In the genomic region with DNA sequence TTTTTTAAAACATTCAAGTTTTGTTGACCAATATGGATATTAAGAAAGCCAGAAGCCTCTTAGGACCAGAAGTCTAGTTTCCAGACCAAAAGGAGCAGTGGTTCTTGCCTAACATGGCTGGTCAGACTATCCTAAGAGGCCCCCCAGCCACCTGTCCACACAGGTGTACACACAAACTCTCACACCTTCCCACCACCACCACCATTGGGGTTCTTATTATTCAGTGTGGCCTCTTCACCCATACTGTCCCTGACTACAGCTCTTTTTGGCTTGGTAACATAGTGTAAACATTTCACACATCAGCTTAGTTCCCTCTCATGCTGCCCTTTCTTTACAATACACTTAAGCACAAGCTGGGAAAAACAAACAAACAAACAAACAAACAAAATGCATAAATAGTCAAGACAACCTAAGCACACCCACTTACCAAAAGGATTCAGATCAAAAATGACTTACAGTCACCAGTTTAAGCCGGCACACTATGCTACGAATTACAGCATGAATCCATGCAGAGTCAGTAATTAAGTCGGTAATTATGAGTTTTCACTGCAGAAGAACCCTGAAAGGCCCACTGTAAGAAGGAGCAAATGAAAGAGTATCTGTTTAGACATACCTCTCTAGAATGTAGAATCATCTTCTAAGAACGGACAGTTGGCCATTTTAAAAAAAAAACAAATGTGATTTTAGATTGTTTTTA, we compare ENCODE assay signal across 17 cellular contexts. TPM values are rescaled to one million over a fixed set of nuclear protein-coding genes. Genes with fewer than 3 reads are reported as not detected.
DNase-seq lines count a peak whose midpoint lies in the region; ATAC-seq, FAIRE-seq and TF ChIP-seq lines count a peak whose summit lies in the region.
"Had no signal": no experiment of that assay in that cellular context is flagged by ENCODE, and none has a peak within 500 bp of the region (broad histone marks: within the 10 kb centered on the region; RNA-seq: fewer than 3 reads in every experiment).

No MANE protein-coding gene starts in this region.

- H3K27ac Mint-ChIP-seq in endodermal cell = peak overlapping the region; percentile 44
- H3K27ac Mint-ChIP-seq: naive thymus-derived CD8-positive, alpha-beta T cell had no signal

- TF ChIP-seq RAD21 in IMR-90 (IDR thresholded peaks at IDR 0.05; ENCODE audit: low read length) = no peak

- H3K4me1 ChIP-seq in IMR-90 (ENCODE audit: control insufficient read depth, insufficient read depth, low read length) (peaks cover 31% of the 10 kb centered on the region), endodermal cell (ENCODE audit: control insufficient read depth, insufficient read depth, low read length) (peaks cover 47% of the 10 kb centered on the region), pancreas (peaks cover 23 to 40% (median 30%) of the 10 kb centered on the region in 3 donors)

- no peaks in the 10 kb centered on the region for H3K9me3 Mint-ChIP-seq in endodermal cell
- H3K9me3 Mint-ChIP-seq: naive thymus-derived CD8-positive, alpha-beta T cell had no signal

- ATAC-seq in IMR-90 (ENCODE audit: low read depth) = peak; percentile 12; the same call in 1 of the 2 replicates
- peak in 1 of 4 donors; percentile 16 for ATAC-seq in pancreas
- no peak for ATAC-seq in GM21619 (IDR thresholded peaks at IDR 0.05; ENCODE audit: unreplicated experiment)
- ATAC-seq: naive thymus-derived CD8-positive, alpha-beta T cell had no signal

- H3K36me3 Mint-ChIP-seq in endodermal cell (ENCODE audit: low read depth) = peaks cover 67% of the 10 kb centered on the region
- H3K36me3 Mint-ChIP-seq: naive thymus-derived CD8-positive, alpha-beta T cell had no signal

- H2BK5ac ChIP-seq in IMR-90 (ENCODE audit: low read depth, low read length, poor library complexity, severe bottlenecking) = peak overlapping the region; percentile 90

- peak overlapping the region; percentile 66 for H4K91ac ChIP-seq in IMR-90 (ENCODE audit: insufficient read depth, low read depth, low read length)

- H3K4me3 Mint-ChIP-seq in endodermal cell = peak overlapping the region; percentile 44
- H3K4me3 Mint-ChIP-seq: naive thymus-derived CD8-positive, alpha-beta T cell had no signal

- in situ Hi-C loops in IMR-90 (cut with MboI; ENCODE audit: low sequenced_read_pairs) = loop anchor here (5.0 kb wide), 1 partner anchor 102 kb away; no protein-coding TSS in a partner anchor

- H3K4me1 Mint-ChIP-seq in endodermal cell = peaks cover 83% of the 10 kb centered on the region
- H3K4me1 Mint-ChIP-seq: naive thymus-derived CD8-positive, alpha-beta T cell had no signal

- peak overlapping the region; percentile 73 for H2AK5ac ChIP-seq in IMR-90 (ENCODE audit: low read depth, low read length)

- no TSS peak for BruUV-seq in IMR-90 (replicated peaks; lab: Mats Ljungman, UMichigan)

- dilution Hi-C loops in IMR-90 (cut with HindIII; ENCODE audit: low sequenced_read_pairs, unreplicated experiment) = no loop called here

- peak overlapping the region; percentile 34 for H3K4me2 ChIP-seq in IMR-90 (ENCODE audit: low read depth, low read length)
- H3K4me2 ChIP-seq: BLaER1 had no signal

- peak overlapping the region; percentile 58 for H2BK15ac ChIP-seq in IMR-90 (ENCODE audit: low read depth, low read length)

- H3K27me3 ChIP-seq in AG04450 (ENCODE audit: control insufficient read depth, insufficient read depth, low read length) = no peaks in the 10 kb centered on the region
- no peaks in the 10 kb centered on the region for H3K27me3 ChIP-seq in IMR-90 (ENCODE audit: control insufficient read depth, insufficient read depth, low read length)
- no peaks in the 10 kb centered on the region for H3K27me3 ChIP-seq in endodermal cell (ENCODE audit: control insufficient read depth, insufficient read depth, low read length, poor library complexity, severe bottlenecking)
- H3K27me3 ChIP-seq in pancreas = no peaks in the 10 kb centered on the region
- H3K27me3 ChIP-seq in MG63 = no peaks in the 10 kb centered on the region
- H3K27me3 ChIP-seq: BLaER1 had no signal

- CTCF ChIA-PET in AG04450 (lab: Charles Lee) = interaction anchor here (1.3 kb wide), 1 partner anchor 11 kb away, joined by 7 read pairs; no protein-coding TSS in a partner anchor
- CTCF ChIA-PET in IMR-90 (lab: Yijun Ruan, JAX) = no interaction called here
- CTCF ChIA-PET in HEK293T (lab: Yijun Ruan, JAX) = no interaction called here

- H3K18ac ChIP-seq in IMR-90 (ENCODE audit: low read depth, low read length) = peak overlapping the region; percentile 90; the same call in 1 of the 2 replicates

- H2BK120ac ChIP-seq in IMR-90 (ENCODE audit: low read depth, low read length) = peak overlapping the region; percentile 89

- H4K20me1 ChIP-seq in IMR-90 (ENCODE audit: insufficient read depth, low read length) = peaks cover 44% of the 10 kb centered on the region; the same call in 1 of the 2 replicates
- H4K20me1 ChIP-seq: BLaER1 had no signal

- H3K36me3 ChIP-seq in IMR-90 (ENCODE audit: control insufficient read depth, insufficient read depth, low read length) (peaks cover 9% of the 10 kb centered on the region), endodermal cell (ENCODE audit: control insufficient read depth, insufficient read depth, low read length) (peaks cover 73% of the 10 kb centered on the region), pancreas (no peaks in the 10 kb centered on the region), MG63 (peaks cover 19% of the 10 kb centered on the region)
- H3K36me3 ChIP-seq: BLaER1 had no signal

- H3K23ac ChIP-seq in IMR-90 (ENCODE audit: low read depth, low read length) = peak overlapping the region; percentile 70; the same call in 1 of the 2 replicates

- peak overlapping the region; percentile 63 for H3K27ac ChIP-seq in AG04450 (ENCODE audit: low read depth, low read length)
- peak overlapping the region; percentile 52 for H3K27ac ChIP-seq in IMR-90 (ENCODE audit: insufficient read depth, low read length)
- H3K27ac ChIP-seq in endodermal cell (ENCODE audit: low read depth, low read length) = peak overlapping the region; percentile 52
- peak overlapping the region; percentile 14 to 64 (median 40) for H3K27ac ChIP-seq in pancreas
- H3K27ac ChIP-seq: BLaER1 had no signal

- no CpG with 5 or more reads among the region's 4 CpGs for WGBS in IMR-90 (ENCODE audit: extremely low coverage in 2 of 2, insufficient read length in 1 of 2), 2 experiments
- WGBS in endodermal cell (ENCODE audit: insufficient coverage in 1 of 2, insufficient read length in 1 of 2), 2 experiments = 93 to 94% methylated on average over 3 to 4 of the region's 4 CpGs
- WGBS in pancreas, 2 donors = 85 to 93% methylated on average over 4 of the region's 4 CpGs

- no peak overlapping the region for H2AK9ac ChIP-seq in IMR-90 (replicated peaks; ENCODE audit: low read depth, low read length, poor library complexity)

- H3K9ac ChIP-seq in IMR-90 (ENCODE audit: low read depth, low read length) (no peak overlapping the region; the same call in 1 of the 2 replicates), endodermal cell (ENCODE audit: extremely low read depth, low read length, poor library complexity, severe bottlenecking) (peak overlapping the region; percentile 45)
- H3K9ac ChIP-seq: BLaER1 had no signal

- H3K4ac ChIP-seq in IMR-90 (ENCODE audit: low read depth, low read length) = peak overlapping the region; percentile 87

- H3K9me3 ChIP-seq in AG04450 (ENCODE audit: control insufficient read depth, insufficient read depth, low read length) (no peaks in the 10 kb centered on the region), IMR-90 (ENCODE audit: control insufficient read depth, insufficient read depth, low read length) (no peaks in the 10 kb centered on the region), endodermal cell (ENCODE audit: control insufficient read depth, low read length) (peaks cover 4% of the 10 kb centered on the region), pancreas (no peaks in the 10 kb centered on the region), MG63 (no peaks in the 10 kb centered on the region)
- H3K9me3 ChIP-seq: BLaER1 had no signal

- no peaks in the 10 kb centered on the region for H3K27me3 Mint-ChIP-seq in endodermal cell (ENCODE audit: insufficient read depth)

- DNase-seq in AG04450 (ENCODE audit: low read depth, low spot score) (no peak), IMR-90 (no peak), endodermal cell (no peak), pancreas (no peak), HEK293T (ENCODE audit: extremely low spot score) (no peak), OCI-M2 (lab: John Stamatoyannopoulos, UW; ENCODE audit: unreplicated experiment) (no peak), MG63 (no peak)
- DNase-seq: activated CD4-positive, alpha-beta T cell treated with anti-CD3 and anti-CD28 coated beads for 4 hours; erythroblast; MM.1S; naive thymus-derived CD8-positive, alpha-beta T cell; NCI-H526; stimulated activated CD8-positive, alpha-beta memory T cell treated with anti-CD3 and anti-CD28 coated beads, Interleukin-4, amount 100 ng/mL, for 48 hours had no signal

- no peak for TF ChIP-seq CTCF in AG04450 (IDR thresholded peaks at IDR 0.05; ENCODE audit: low read depth, low read length)
- no peak for TF ChIP-seq CTCF in IMR-90 (conservative IDR thresholded peaks at IDR 0.05; ENCODE audit: low read depth, low read length)
- no peak for TF ChIP-seq CTCF in endodermal cell (conservative IDR thresholded peaks at IDR 0.05)
- TF ChIP-seq CTCF in pancreas (IDR thresholded peaks at IDR 0.05) = no peak

- peak overlapping the region; percentile 77 for H3K56ac ChIP-seq in IMR-90 (ENCODE audit: extremely low read depth, insufficient read depth, low read length)

- H2AFZ ChIP-seq in IMR-90 (replicated peaks; ENCODE audit: low read length, poor library complexity) = no peak overlapping the region

- H2BK20ac ChIP-seq in IMR-90 (ENCODE audit: low read depth, low read length) = peak overlapping the region; percentile 75

- intact Hi-C loops in IMR-90 (cut with micrococcal nuclease) = loop anchor here (2.0 to 10.0 kb wide), 2 partner anchors 160 to 316 kb away; no protein-coding TSS in a partner anchor
- intact Hi-C loops in pancreas (cut with DNase I) = no loop called here

- 0 out of 2 replicates have a peak, but pooled peaks have one; percentile 14 for TF ChIP-seq POLR2A in IMR-90 (IDR thresholded peaks at IDR 0.05; ENCODE audit: low read depth, low read length)

- peak overlapping the region; percentile 72; a peak in 3 of 4 replicates for H4K8ac ChIP-seq in IMR-90 (ENCODE audit: low read depth in 2 of 2, low read length in 2 of 2)

- no peak for FAIRE-seq in pancreas (lab: Jason Lieb, UNC)
- FAIRE-seq: bronchial epithelial cell, G401.6 had no signal

- H3K9me1 ChIP-seq in IMR-90 (ENCODE audit: insufficient read depth, low read length) = peaks cover 37% of the 10 kb centered on the region

- peak overlapping the region; percentile 55; the same call in 1 of the 2 replicates for H4K5ac ChIP-seq in IMR-90 (ENCODE audit: low read depth, low read length)

- peaks cover 48 to 90% of the 10 kb centered on the region in 2 experiments for H3K79me1 ChIP-seq in IMR-90 (ENCODE audit: low read depth in 1 of 2, low read length in 2 of 2)

- no peak overlapping the region for H3K4me3 ChIP-seq in AG04450 (ENCODE audit: low read depth, low read length)
- H3K4me3 ChIP-seq in IMR-90 (ENCODE audit: insufficient read depth, low read depth, low read length) = no peak overlapping the region
- H3K4me3 ChIP-seq in endodermal cell (ENCODE audit: low read length) = peak overlapping the region; percentile 21
- no peak overlapping the region for H3K4me3 ChIP-seq in pancreas
- H3K4me3 ChIP-seq in MG63 = no peak overlapping the region
- H3K4me3 ChIP-seq: BLaER1 had no signal

- H3K14ac ChIP-seq in IMR-90 (replicated peaks; ENCODE audit: low read depth, low read length) = peak overlapping the region; percentile 70

- POLR2A ChIA-PET in AG04450 (lab: Yijun Ruan, JAX) = interaction anchor here (0.6 to 3.2 kb wide), 2 partner anchors 9 to 208 kb away, joined by 3 to 11 read pairs; a partner anchor contains a TSS
- POLR2A ChIA-PET in IMR-90 (lab: Charles Lee; ENCODE audit: unreplicated experiment) = no interaction called here
- POLR2A ChIA-PET in HEK293T (lab: Yijun Ruan, JAX) = no interaction called here

RNA-seq across cellular contexts. Expression of a gene that starts 9.5 kb away (rescaled TPM):
- 19.4 and 20.1 TPM in 2 replicates for polyA plus RNA-seq in AG04450 (2011; rRNA removed)
- polyA minus RNA-seq in AG04450 (2011; rRNA and poly(A)+ RNA removed) = 22.8 and 30.2 TPM in 2 replicates
- 11.1 and 11.3 TPM in 2 replicates for total RNA-seq in IMR-90 (2012; rRNA removed)
- polyA plus RNA-seq in IMR-90 (2012; rRNA removed) = 5.0 and 6.5 TPM in 2 replicates
- 3.8 and 6.1 TPM in 2 replicates for polyA plus RNA-seq in IMR-90 (2012; cell fraction: cytosol; rRNA removed)
- polyA plus RNA-seq in IMR-90 (2012; cell fraction: nucleus; rRNA removed; ENCODE audit: low replicate concordance) = 4.8 and 12.1 TPM in 2 replicates
- total RNA-seq in endodermal cell = 100 to 1,000 TPM; 136 to 238 TPM
- 23.7 TPM for polyA plus RNA-seq in endodermal cell (2013, experiment 1 of 2)
- polyA plus RNA-seq in endodermal cell (2013, experiment 2 of 2) = 24.8 TPM
- total RNA-seq in pancreas = 10 to 100 TPM; 10.7 to 28.4 (median 15.3) TPM
- polyA plus RNA-seq in pancreas = 1 to 10 TPM; 4.0 to 5.0 TPM
- 14.0 and 15.3 TPM in 2 replicates for total RNA-seq in MG63 (2014; rRNA removed; shearing (Covaris generic); ENCODE audit: low replicate concordance)
